In genomic region chrX:118026631-118027030, GRCh38 we compare ENCODE assay signal across 19 cellular contexts.
A peak's percentile ranks its signal among the peaks of the same experiment; 100 is the strongest.
DNase-seq lines count a peak whose midpoint lies in the region; ATAC-seq, FAIRE-seq and TF ChIP-seq lines count a peak whose summit lies in the region.
"Had no signal": no experiment of that assay in that cellular context is flagged by ENCODE, and none has a peak within 500 bp of the region (broad histone marks: within the 10 kb centered on the region; RNA-seq: fewer than 3 reads in every experiment).

No MANE protein-coding gene starts in this region.

- no peaks in the 10 kb centered on the region for H3K36me3 Mint-ChIP-seq in WTC11
- H3K36me3 Mint-ChIP-seq: CD14-positive monocyte; CD4-positive, alpha-beta memory T cell had no signal

- POLR2A ChIA-PET in WTC11 (lab: Charles Lee): no interaction called here

- WGBS in esophagus muscularis mucosa: 59% methylated on average over 1 of the region's 1 CpG

- DNase-seq in GM12891 (ENCODE audit: insufficient read length, low spot score) (no peak), WTC11 (ENCODE audit: low spot score) (no peak), fibroblast of villous mesenchyme (ENCODE audit: low read depth) (peak; percentile 1), DMS53 (lab: John Stamatoyannopoulos, UW) (no peak), esophagus muscularis mucosa (ENCODE audit: extremely low spot score) (no peak)
- DNase-seq: 8988T; Calu3; CD4-positive, alpha-beta memory T cell; DMS79; GDM1; GOT3; H7; HFFc6 had no signal

- H3K4me3 ChIP-seq in fibroblast of villous mesenchyme (ENCODE audit: low read depth, low read length) (no peak overlapping the region), esophagus muscularis mucosa (no peak overlapping the region)
- H3K4me3 ChIP-seq: BLaER1, K562 had no signal

- H3K4me1 ChIP-seq in esophagus muscularis mucosa: no peaks in the 10 kb centered on the region
- H3K4me1 ChIP-seq: BLaER1 had no signal

- H3K27ac Mint-ChIP-seq in WTC11: peak overlapping the region; percentile 41; the same call in 1 of the 2 replicates
- H3K27ac Mint-ChIP-seq: CD14-positive monocyte; CD4-positive, alpha-beta memory T cell; HFFc6 had no signal

- intact Hi-C loops in esophagus muscularis mucosa (cut with DNase I): no loop called here

- H3K4me3 Mint-ChIP-seq in WTC11: no peak overlapping the region
- H3K4me3 Mint-ChIP-seq: CD14-positive monocyte; CD4-positive, alpha-beta memory T cell; HFFc6 had no signal

- H3K36me3 ChIP-seq in esophagus muscularis mucosa: no peaks in the 10 kb centered on the region
- H3K36me3 ChIP-seq: BLaER1 had no signal

- no peak overlapping the region for H3K27ac ChIP-seq in esophagus muscularis mucosa (replicated peaks in 1 of 4)
- H3K27ac ChIP-seq: BLaER1 had no signal

- H3K27me3 Mint-ChIP-seq in WTC11 (ENCODE audit: low read depth): no peaks in the 10 kb centered on the region
- H3K27me3 Mint-ChIP-seq: CD4-positive, alpha-beta memory T cell had no signal

- FAIRE-seq in GM12891 (lab: Jason Lieb, UNC): peak; percentile 47
- FAIRE-seq: K562 had no signal

- CTCF ChIA-PET in WTC11 (lab: Charles Lee): no interaction called here

- peaks cover 5% of the 10 kb centered on the region; the same call in 1 of the 2 replicates for H3K9me3 Mint-ChIP-seq in WTC11

- ATAC-seq in WTC11 (no peak), HG03571 (IDR thresholded peaks at IDR 0.05; ENCODE audit: unreplicated experiment) (no peak), HG03439 (IDR thresholded peaks at IDR 0.05; ENCODE audit: unreplicated experiment) (no peak)
- ATAC-seq: HCT116, K562 had no signal

- TF ChIP-seq POLR2A in GM12891 (IDR thresholded peaks at IDR 0.05; ENCODE audit: low read depth, low read length) (no peak), esophagus muscularis mucosa (IDR thresholded peaks at IDR 0.05; ENCODE audit: low read depth) (no peak)

- TF ChIP-seq CTCF in WTC11 (IDR thresholded peaks at IDR 0.05): no peak
- no peak for TF ChIP-seq CTCF in fibroblast of villous mesenchyme (IDR thresholded peaks at IDR 0.05; ENCODE audit: insufficient read depth, low read depth, low read length)
- no peak for TF ChIP-seq CTCF in esophagus muscularis mucosa (IDR thresholded peaks at IDR 0.05)

- H3K27me3 ChIP-seq in esophagus muscularis mucosa: no peaks in the 10 kb centered on the region
- H3K27me3 ChIP-seq: BLaER1 had no signal

- H3K9me3 ChIP-seq in esophagus muscularis mucosa: no peaks in the 10 kb centered on the region

- TF ChIP-seq EP300 in esophagus muscularis mucosa (IDR thresholded peaks at IDR 0.05): no peak

- peaks cover 3% of the 10 kb centered on the region; the same call in 1 of the 2 replicates for H3K4me1 Mint-ChIP-seq in WTC11
- H3K4me1 Mint-ChIP-seq: CD4-positive, alpha-beta memory T cell had no signal

TF ChIP-seq in GM12891, 5 proteins besides CTCF, POLR2A, EP300 and RAD21:
- TF ChIP-seq POLR2AphosphoS5 (IDR thresholded peaks at IDR 0.05; ENCODE audit: low read depth, low read length) (no peak), POU2F2 (IDR thresholded peaks at IDR 0.05; ENCODE audit: low read depth, low read length) (no peak), PAX5 (IDR thresholded peaks at IDR 0.05; ENCODE audit: insufficient read depth, low read length, severe bottlenecking) (no peak), SPI1 (IDR thresholded peaks at IDR 0.05; ENCODE audit: low read depth, low read length) (no peak), TAF1 (IDR thresholded peaks at IDR 0.05; ENCODE audit: low read depth, low read length) (no peak)

TF ChIP-seq in WTC11, 78 proteins besides CTCF, POLR2A, EP300 and RAD21:
- TF ChIP-seq PRDM15 (CRISPR knock-in tag; IDR thresholded peaks at IDR 0.05) (no peak), ZNF512 (CRISPR knock-in tag; IDR thresholded peaks at IDR 0.05; ENCODE audit: borderline replicate concordance) (no peak), TEAD1 (CRISPR knock-in tag; IDR thresholded peaks at IDR 0.05) (no peak), E2F1 (CRISPR knock-in tag; IDR thresholded peaks at IDR 0.05) (no peak), ZNF263 (CRISPR knock-in tag; IDR thresholded peaks at IDR 0.05; ENCODE audit: low read depth) (no peak), RELA (CRISPR knock-in tag; IDR thresholded peaks at IDR 0.05; ENCODE audit: borderline replicate concordance) (no peak), ELF4 (CRISPR knock-in tag; IDR thresholded peaks at IDR 0.05; ENCODE audit: low read depth) (no peak), ZNF281 (CRISPR knock-in tag; IDR thresholded peaks at IDR 0.05) (no peak), NR3C1 (CRISPR knock-in tag; conservative IDR thresholded peaks at IDR 0.05; ENCODE audit: low read depth) (no peak), FOXJ3 (CRISPR knock-in tag; IDR thresholded peaks at IDR 0.05; ENCODE audit: borderline replicate concordance) (no peak), FOXP1 (CRISPR knock-in tag; IDR thresholded peaks at IDR 0.05; ENCODE audit: borderline replicate concordance) (no peak), ZMAT4 (CRISPR knock-in tag; IDR thresholded peaks at IDR 0.05) (no peak)
